ENCODE assay signal across 32 cellular contexts in genomic region chr14:103476065-103476464, GRCh38.
"Had no signal": no experiment of that assay in that cellular context is flagged by ENCODE, and none has a peak within 500 bp of the region (broad histone marks: within the 10 kb centered on the region; RNA-seq: fewer than 3 reads in every experiment).

No MANE protein-coding gene starts in this region.

- H3K27me3 Mint-ChIP-seq: T-helper 17 cell had no signal

- H3K4me3 ChIP-seq: adrenal gland, body of pancreas, esophagus muscularis mucosa, heart right ventricle, left lung, lower lobe of right lung, neural progenitor cell, right lobe of liver, SK-N-MC, stomach, thyroid gland, upper lobe of left lung had no signal

- DNase-seq: activated CD4-positive, alpha-beta T cell treated with anti-CD3 and anti-CD28 coated beads, Interleukin-2, amount 50 U/mL, for 1 hour; activated CD8-positive, alpha-beta memory T cell treated with anti-CD3 and anti-CD28 coated beads for 24 hours; activated CD8-positive, alpha-beta memory T cell treated with anti-CD3 and anti-CD28 coated beads, Interleukin-2, amount 50 U/mL, for 4 hours; activated naive CD4-positive, alpha-beta T cell treated with Interleukin-2 at 50 U/mL for 16 hours; activated T-cell treated with anti-CD3 and anti-CD28 coated beads, Interleukin-2, amount 50 U/mL, for 48 hours; aorta; body of pancreas; dermis blood vessel endothelial cell; effector CD4-positive, alpha-beta T cell; foreskin keratinocyte; heart right ventricle; kidney glomerular epithelial cell; left lung; lower lobe of right lung; mesendoderm; natural killer cell; posterior cingulate gyrus; right lobe of liver; stimulated activated CD4-positive, alpha-beta T cell treated with anti-CD3 and anti-CD28 coated beads, Interleukin-12 subunit alpha, Interleukin-12 subunit beta, amount 100 ng/mL, for 4 hours; stimulated activated CD4-positive, alpha-beta T cell treated with anti-CD3 and anti-CD28 coated beads, Interleukin-4, amount 100 ng/mL, for 1 hour; stomach; SW 1271; T-helper 17 cell; T1000; thyroid gland; upper lobe of left lung; WERI-Rb-1 had no signal

- H3K4me1 Mint-ChIP-seq: neural progenitor cell had no signal

- H3K4me3 Mint-ChIP-seq: natural killer cell, neural progenitor cell, T-helper 17 cell had no signal

- H3K9me3 Mint-ChIP-seq: natural killer cell, neural progenitor cell had no signal

- H3K27ac Mint-ChIP-seq: neural progenitor cell, T-helper 17 cell had no signal

- ATAC-seq: activated CD4-positive, CD25-positive, alpha-beta regulatory T cell treated with anti-CD3 and anti-CD28 coated beads, Interleukin-2, amount 50 U/mL, for 24 hours; body of pancreas; foreskin keratinocyte; heart right ventricle; left lung; lower lobe of right lung; natural killer cell; right lobe of liver; T-helper 17 cell had no signal
